Comparison of ENCODE assay signal across 1 cellular context in the genomic region with DNA sequence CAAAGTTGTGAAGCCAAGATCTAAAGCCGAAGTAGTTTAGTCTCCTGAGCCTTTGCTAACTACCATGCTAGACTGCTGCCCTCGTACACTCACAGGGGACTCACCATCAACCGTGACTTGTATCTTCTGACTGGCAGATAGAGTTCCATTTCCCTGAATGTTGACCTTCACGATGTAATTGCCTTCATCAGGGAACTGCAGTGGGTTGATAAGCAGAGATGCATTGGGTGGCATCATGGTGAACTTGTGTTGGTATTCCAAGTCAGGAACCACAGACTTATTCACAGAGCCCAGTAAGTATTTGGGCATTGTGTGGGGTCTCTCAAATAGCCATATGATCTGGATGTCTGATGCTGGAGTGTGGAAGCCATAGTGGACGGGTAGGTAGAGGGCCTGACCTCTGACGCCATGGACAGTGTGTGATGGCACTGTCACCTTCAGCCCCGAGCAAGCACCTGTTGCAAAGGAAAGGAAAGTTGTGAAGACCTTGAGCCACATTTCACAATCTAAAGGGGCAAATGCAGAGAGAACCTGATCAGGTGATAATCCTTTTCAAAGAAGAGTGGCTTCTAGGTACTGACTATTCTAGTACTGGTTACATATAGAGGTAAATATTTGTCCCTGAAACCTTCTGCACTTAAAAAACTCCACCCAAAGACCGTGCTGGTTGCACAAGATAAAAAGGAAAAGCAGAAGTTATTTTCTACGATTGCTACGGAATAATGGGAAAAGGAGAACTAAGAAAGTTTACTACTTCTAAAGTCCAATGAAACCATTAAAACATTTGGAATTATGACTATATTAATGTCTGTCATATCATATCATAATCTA.
TF ChIP-seq lines count a peak whose summit lies in the region.

No MANE protein-coding gene starts in this region.

TF ChIP-seq in K562, 482 proteins besides CTCF, POLR2A, EP300 and RAD21 (continued from another document and continues in another):
- TF ChIP-seq, protein P1, sequence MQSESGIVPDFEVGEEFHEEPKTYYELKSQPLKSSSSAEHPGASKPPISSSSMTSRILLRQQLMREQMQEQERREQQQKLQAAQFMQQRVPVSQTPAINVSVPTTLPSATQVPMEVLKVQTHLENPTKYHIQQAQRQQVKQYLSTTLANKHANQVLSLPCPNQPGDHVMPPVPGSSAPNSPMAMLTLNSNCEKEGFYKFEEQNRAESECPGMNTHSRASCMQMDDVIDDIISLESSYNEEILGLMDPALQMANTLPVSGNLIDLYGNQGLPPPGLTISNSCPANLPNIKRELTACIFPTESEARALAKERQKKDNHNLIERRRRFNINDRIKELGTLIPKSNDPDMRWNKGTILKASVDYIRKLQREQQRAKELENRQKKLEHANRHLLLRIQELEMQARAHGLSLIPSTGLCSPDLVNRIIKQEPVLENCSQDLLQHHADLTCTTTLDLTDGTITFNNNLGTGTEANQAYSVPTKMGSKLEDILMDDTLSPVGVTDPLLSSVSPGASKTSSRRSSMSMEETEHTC (IDR thresholded peaks at IDR 0.05) = no peak
- TF ChIP-seq ZNF785 (CRISPR knock-in tag; IDR thresholded peaks at IDR 0.05) (no peak), ZNF282 (CRISPR knock-in tag; IDR thresholded peaks at IDR 0.05) (no peak), ETS2 (tag; IDR thresholded peaks at IDR 0.05; ENCODE audit: borderline replicate concordance, poor library complexity, severe bottlenecking) (no peak), SIRT6 (IDR thresholded peaks at IDR 0.05; ENCODE audit: low read depth, low read length) (no peak), POLR2B (IDR thresholded peaks at IDR 0.05; ENCODE audit: low read depth, partially characterized antibody) (no peak), RBM34 (IDR thresholded peaks at IDR 0.05; ENCODE audit: borderline replicate concordance, insufficient read depth, low read length) (no peak), HLTF (IDR thresholded peaks at IDR 0.05) (no peak), EP400 (IDR thresholded peaks at IDR 0.05) (no peak), RBM15 (IDR thresholded peaks at IDR 0.05; ENCODE audit: insufficient read depth, low read length) (no peak), KLF13 (tag; IDR thresholded peaks at IDR 0.05; ENCODE audit: borderline replicate concordance, low read depth) (no peak), NCOA1 (IDR thresholded peaks at IDR 0.05; ENCODE audit: low read depth) (no peak), NFIC (IDR thresholded peaks at IDR 0.05) (no peak), ZKSCAN3 (CRISPR knock-in tag; IDR thresholded peaks at IDR 0.05) (no peak), KAT7 (CRISPR knock-in tag; IDR thresholded peaks at IDR 0.05; ENCODE audit: borderline replicate concordance) (peak; percentile 95; the same call in 1 of the 2 replicates), ZNF239 (CRISPR knock-in tag; IDR thresholded peaks at IDR 0.05) (no peak), NR2C1 (IDR thresholded peaks at IDR 0.05) (no peak), NR2C1 (tag; IDR thresholded peaks at IDR 0.05) (no peak), ZNF134 (CRISPR knock-in tag; conservative IDR thresholded peaks at IDR 0.05) (no peak), ZNF184 (CRISPR knock-in tag; IDR thresholded peaks at IDR 0.05) (no peak), EHMT2 (IDR thresholded peaks at IDR 0.05) (peak; percentile 25; the same call in 1 of the 2 replicates), SPI1 (IDR thresholded peaks at IDR 0.05; ENCODE audit: borderline replicate concordance, low read depth, low read length) (no peak), BCL6 (CRISPR knock-in tag; IDR thresholded peaks at IDR 0.05) (no peak), HMG20A (CRISPR knock-in tag; conservative IDR thresholded peaks at IDR 0.05) (no peak), SMARCC2 (IDR thresholded peaks at IDR 0.05; ENCODE audit: low read depth) (peak; percentile 56; the same call in 1 of the 2 replicates), SMAD4 (CRISPR knock-in tag; conservative IDR thresholded peaks at IDR 0.05) (no peak), ZNF23 (CRISPR knock-in tag; IDR thresholded peaks at IDR 0.05) (no peak), KAT8 (IDR thresholded peaks at IDR 0.05; ENCODE audit: low read depth) (no peak), SMC3 (conservative IDR thresholded peaks at IDR 0.05; ENCODE audit: insufficient read depth, low read depth, low read length) (no peak), HIVEP1 (CRISPR knock-in tag; IDR thresholded peaks at IDR 0.05) (no peak), TRIM24 (IDR thresholded peaks at IDR 0.05) (no peak), ETV6 (IDR thresholded peaks at IDR 0.05; ENCODE audit: borderline replicate concordance in 1 of 2, low read depth in 2 of 2, low read length in 1 of 2) (no peak), ETV6 (CRISPR knock-in tag; IDR thresholded peaks at IDR 0.05; ENCODE audit: borderline replicate concordance) (no peak), ZNF197 (CRISPR knock-in tag; IDR thresholded peaks at IDR 0.05; ENCODE audit: low read depth) (no peak; the same call in 1 of the 2 replicates), ZNF165 (CRISPR knock-in tag; IDR thresholded peaks at IDR 0.05; ENCODE audit: borderline replicate concordance) (no peak), CTBP1 (IDR thresholded peaks at IDR 0.05; ENCODE audit: borderline replicate concordance) (peak; percentile 80), BRCA1 (IDR thresholded peaks at IDR 0.05) (no peak), BRCA1 (CRISPR knock-in tag; IDR thresholded peaks at IDR 0.05) (no peak), CEBPG (CRISPR knock-in tag; IDR thresholded peaks at IDR 0.05) (no peak), CEBPG (tag; conservative IDR thresholded peaks at IDR 0.05 in 1 of 2, IDR thresholded peaks at IDR 0.05 in 1 of 2) (0 out of 4 replicates have a peak, but pooled peaks of 1 of the 2 experiments have one; percentile 20), CREB1 (IDR thresholded peaks at IDR 0.05) (no peak), CREB1 (CRISPR knock-in tag; IDR thresholded peaks at IDR 0.05) (no peak; the same call in 1 of the 2 replicates), EGR1 (conservative IDR thresholded peaks at IDR 0.05) (no peak)
- TF ChIP-seq, protein P2, sequence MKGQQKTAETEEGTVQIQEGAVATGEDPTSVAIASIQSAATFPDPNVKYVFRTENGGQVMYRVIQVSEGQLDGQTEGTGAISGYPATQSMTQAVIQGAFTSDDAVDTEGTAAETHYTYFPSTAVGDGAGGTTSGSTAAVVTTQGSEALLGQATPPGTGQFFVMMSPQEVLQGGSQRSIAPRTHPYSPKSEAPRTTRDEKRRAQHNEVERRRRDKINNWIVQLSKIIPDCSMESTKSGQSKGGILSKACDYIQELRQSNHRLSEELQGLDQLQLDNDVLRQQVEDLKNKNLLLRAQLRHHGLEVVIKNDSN (CRISPR knock-in tag; IDR thresholded peaks at IDR 0.05) = no peak
- TF ChIP-seq, protein P3, sequence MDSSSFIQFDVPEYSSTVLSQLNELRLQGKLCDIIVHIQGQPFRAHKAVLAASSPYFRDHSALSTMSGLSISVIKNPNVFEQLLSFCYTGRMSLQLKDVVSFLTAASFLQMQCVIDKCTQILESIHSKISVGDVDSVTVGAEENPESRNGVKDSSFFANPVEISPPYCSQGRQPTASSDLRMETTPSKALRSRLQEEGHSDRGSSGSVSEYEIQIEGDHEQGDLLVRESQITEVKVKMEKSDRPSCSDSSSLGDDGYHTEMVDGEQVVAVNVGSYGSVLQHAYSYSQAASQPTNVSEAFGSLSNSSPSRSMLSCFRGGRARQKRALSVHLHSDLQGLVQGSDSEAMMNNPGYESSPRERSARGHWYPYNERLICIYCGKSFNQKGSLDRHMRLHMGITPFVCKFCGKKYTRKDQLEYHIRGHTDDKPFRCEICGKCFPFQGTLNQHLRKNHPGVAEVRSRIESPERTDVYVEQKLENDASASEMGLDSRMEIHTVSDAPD (CRISPR knock-in tag; IDR thresholded peaks at IDR 0.05) = no peak
- TF ChIP-seq, protein P4, sequence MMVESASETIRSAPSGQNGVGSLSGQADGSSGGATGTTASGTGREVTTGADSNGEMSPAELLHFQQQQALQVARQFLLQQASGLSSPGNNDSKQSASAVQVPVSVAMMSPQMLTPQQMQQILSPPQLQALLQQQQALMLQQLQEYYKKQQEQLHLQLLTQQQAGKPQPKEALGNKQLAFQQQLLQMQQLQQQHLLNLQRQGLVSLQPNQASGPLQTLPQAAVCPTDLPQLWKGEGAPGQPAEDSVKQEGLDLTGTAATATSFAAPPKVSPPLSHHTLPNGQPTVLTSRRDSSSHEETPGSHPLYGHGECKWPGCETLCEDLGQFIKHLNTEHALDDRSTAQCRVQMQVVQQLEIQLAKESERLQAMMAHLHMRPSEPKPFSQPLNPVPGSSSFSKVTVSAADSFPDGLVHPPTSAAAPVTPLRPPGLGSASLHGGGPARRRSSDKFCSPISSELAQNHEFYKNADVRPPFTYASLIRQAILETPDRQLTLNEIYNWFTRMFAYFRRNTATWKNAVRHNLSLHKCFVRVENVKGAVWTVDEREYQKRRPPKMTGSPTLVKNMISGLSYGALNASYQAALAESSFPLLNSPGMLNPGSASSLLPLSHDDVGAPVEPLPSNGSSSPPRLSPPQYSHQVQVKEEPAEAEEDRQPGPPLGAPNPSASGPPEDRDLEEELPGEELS (CRISPR knock-in tag; IDR thresholded peaks at IDR 0.05; ENCODE audit: borderline replicate concordance) = no peak
- TF ChIP-seq, protein P5, sequence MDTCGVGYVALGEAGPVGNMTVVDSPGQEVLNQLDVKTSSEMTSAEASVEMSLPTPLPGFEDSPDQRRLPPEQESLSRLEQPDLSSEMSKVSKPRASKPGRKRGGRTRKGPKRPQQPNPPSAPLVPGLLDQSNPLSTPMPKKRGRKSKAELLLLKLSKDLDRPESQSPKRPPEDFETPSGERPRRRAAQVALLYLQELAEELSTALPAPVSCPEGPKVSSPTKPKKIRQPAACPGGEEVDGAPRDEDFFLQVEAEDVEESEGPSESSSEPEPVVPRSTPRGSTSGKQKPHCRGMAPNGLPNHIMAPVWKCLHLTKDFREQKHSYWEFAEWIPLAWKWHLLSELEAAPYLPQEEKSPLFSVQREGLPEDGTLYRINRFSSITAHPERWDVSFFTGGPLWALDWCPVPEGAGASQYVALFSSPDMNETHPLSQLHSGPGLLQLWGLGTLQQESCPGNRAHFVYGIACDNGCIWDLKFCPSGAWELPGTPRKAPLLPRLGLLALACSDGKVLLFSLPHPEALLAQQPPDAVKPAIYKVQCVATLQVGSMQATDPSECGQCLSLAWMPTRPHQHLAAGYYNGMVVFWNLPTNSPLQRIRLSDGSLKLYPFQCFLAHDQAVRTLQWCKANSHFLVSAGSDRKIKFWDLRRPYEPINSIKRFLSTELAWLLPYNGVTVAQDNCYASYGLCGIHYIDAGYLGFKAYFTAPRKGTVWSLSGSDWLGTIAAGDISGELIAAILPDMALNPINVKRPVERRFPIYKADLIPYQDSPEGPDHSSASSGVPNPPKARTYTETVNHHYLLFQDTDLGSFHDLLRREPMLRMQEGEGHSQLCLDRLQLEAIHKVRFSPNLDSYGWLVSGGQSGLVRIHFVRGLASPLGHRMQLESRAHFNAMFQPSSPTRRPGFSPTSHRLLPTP (IDR thresholded peaks at IDR 0.05; ENCODE audit: borderline replicate concordance, extremely low read depth, insufficient read length) = no peak
- TF ChIP-seq, protein P6, sequence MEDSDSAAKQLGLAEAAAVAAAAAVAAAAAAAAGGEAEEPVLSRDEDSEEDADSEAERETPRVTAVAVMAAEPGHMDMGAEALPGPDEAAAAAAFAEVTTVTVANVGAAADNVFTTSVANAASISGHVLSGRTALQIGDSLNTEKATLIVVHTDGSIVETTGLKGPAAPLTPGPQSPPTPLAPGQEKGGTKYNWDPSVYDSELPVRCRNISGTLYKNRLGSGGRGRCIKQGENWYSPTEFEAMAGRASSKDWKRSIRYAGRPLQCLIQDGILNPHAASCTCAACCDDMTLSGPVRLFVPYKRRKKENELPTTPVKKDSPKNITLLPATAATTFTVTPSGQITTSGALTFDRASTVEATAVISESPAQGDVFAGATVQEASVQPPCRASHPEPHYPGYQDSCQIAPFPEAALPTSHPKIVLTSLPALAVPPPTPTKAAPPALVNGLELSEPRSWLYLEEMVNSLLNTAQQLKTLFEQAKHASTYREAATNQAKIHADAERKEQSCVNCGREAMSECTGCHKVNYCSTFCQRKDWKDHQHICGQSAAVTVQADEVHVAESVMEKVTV (CRISPR knock-in tag; IDR thresholded peaks at IDR 0.05) = no peak
- TF ChIP-seq, protein P7, sequence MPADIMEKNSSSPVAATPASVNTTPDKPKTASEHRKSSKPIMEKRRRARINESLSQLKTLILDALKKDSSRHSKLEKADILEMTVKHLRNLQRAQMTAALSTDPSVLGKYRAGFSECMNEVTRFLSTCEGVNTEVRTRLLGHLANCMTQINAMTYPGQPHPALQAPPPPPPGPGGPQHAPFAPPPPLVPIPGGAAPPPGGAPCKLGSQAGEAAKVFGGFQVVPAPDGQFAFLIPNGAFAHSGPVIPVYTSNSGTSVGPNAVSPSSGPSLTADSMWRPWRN (IDR thresholded peaks at IDR 0.05; ENCODE audit: low read depth) = no peak
- TF ChIP-seq, protein P8, sequence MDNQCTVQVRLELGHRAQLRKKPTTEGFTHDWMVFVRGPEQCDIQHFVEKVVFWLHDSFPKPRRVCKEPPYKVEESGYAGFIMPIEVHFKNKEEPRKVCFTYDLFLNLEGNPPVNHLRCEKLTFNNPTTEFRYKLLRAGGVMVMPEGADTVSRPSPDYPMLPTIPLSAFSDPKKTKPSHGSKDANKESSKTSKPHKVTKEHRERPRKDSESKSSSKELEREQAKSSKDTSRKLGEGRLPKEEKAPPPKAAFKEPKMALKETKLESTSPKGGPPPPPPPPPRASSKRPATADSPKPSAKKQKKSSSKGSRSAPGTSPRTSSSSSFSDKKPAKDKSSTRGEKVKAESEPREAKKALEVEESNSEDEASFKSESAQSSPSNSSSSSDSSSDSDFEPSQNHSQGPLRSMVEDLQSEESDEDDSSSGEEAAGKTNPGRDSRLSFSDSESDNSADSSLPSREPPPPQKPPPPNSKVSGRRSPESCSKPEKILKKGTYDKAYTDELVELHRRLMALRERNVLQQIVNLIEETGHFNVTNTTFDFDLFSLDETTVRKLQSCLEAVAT (IDR thresholded peaks at IDR 0.05) = 0 out of 4 replicates have a peak, but pooled peaks of 1 of the 2 experiments have one; percentile 20
- TF ChIP-seq, protein P9, sequence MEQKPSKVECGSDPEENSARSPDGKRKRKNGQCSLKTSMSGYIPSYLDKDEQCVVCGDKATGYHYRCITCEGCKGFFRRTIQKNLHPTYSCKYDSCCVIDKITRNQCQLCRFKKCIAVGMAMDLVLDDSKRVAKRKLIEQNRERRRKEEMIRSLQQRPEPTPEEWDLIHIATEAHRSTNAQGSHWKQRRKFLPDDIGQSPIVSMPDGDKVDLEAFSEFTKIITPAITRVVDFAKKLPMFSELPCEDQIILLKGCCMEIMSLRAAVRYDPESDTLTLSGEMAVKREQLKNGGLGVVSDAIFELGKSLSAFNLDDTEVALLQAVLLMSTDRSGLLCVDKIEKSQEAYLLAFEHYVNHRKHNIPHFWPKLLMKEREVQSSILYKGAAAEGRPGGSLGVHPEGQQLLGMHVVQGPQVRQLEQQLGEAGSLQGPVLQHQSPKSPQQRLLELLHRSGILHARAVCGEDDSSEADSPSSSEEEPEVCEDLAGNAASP (IDR thresholded peaks at IDR 0.05) = no peak
